Comparison of ENCODE assay signal across 8 cellular contexts in the genomic region with DNA sequence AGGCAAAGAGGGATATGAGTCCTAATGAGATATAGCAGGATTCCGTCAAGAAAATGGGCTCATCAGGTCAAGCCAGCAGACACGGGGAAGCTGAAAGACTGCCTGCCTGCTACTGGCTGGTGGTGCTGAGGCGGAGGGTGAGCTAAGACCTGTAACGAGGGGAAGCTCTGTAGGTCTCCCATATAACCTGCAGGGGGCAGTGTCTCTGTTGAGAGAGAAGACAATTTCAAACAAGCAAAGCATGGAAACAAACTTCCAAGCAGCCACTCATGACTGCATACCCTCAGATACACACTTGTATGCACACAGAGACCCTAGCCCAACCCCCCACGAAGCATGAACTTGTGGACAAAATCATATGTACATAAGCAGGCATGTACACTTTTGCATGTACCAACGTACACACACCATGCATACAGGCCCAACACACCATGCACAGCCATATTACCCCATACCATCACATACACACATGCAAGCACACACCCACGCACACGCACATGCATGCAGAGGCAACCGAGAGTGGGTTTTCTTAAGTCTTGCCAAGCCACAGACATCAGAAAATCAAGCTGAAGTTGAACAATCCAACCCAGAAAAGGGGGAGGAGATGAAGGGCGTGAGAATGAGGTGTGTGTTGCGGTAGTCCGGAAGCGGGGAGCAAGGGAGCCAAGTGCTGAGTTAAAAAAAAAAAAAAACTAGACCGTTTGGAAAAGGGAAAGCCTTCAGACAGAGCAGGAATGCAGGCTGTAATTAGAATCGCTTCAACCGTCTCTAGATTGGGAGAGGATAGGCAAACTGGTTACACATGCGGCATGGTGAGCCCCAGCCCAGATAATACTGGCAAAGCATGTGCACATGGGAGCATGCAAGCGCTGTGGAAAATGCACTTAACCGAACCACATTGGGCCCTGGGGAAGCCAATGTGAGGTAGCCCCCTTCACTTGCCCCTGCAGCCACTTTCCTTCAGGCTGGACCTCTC.
A peak's percentile ranks its signal among the peaks of the same experiment; 100 is the strongest.
DNase-seq lines count a peak whose midpoint lies in the region; ATAC-seq, FAIRE-seq and TF ChIP-seq lines count a peak whose summit lies in the region.

No MANE protein-coding gene starts in this region.

- no peak overlapping the region for H3K9ac ChIP-seq in K562 (ENCODE audit: insufficient read depth in 1 of 2, low read depth in 2 of 2, low read length in 2 of 2)

- H3K27me3 ChIP-seq in heart left ventricle (peaks cover 0 to 7% (median 0%) of the 10 kb centered on the region in 9 donors), PC-9 (ENCODE audit: insufficient read depth, low read depth) (no peaks in the 10 kb centered on the region), K562 (ENCODE audit: control insufficient read depth in 2 of 2, insufficient read depth in 2 of 2, low read length in 2 of 2) (no peaks in the 10 kb centered on the region; a peak in 1 of 5 replicates)

- no peak overlapping the region for H3K4me2 ChIP-seq in PC-9
- no peak overlapping the region for H3K4me2 ChIP-seq in K562 (ENCODE audit: insufficient read depth, low read length)

- intact Hi-C loops in heart left ventricle (cut with DNase I) (loop anchor here in 9 of 10 donors (1.0 to 10.0 kb wide), 7 partner anchors 121 to 291 kb away; no protein-coding TSS in a partner anchor), Right ventricle myocardium superior (cut with DNase I) (no loop called here), PC-9 (cut with micrococcal nuclease; ENCODE audit: unreplicated experiment) (no loop called here), K562 (cut with micrococcal nuclease) (loop anchor here (5.0 kb wide), 1 partner anchor 128 kb away; no protein-coding TSS in a partner anchor)

- no peak overlapping the region for H2AFZ ChIP-seq in PC-9
- H2AFZ ChIP-seq in K562 (ENCODE audit: low read depth, low read length) = 0 out of 2 replicates have a peak overlapping the region, but pooled peaks have one; percentile 12

- ATAC-seq in heart left ventricle = peak in 3 of 4 donors; percentile 27 to 50 (median 30)
- no peak for ATAC-seq in Right ventricle myocardium superior (ENCODE audit: poor library complexity)
- peak; percentile 72 for ATAC-seq in HG03354 (IDR thresholded peaks at IDR 0.05; ENCODE audit: poor library complexity, severe bottlenecking, unreplicated experiment)
- peak; percentile 92 for ATAC-seq in K562
- no peak for ATAC-seq in HG03108 (IDR thresholded peaks at IDR 0.05; ENCODE audit: unreplicated experiment)

- CTCF ChIA-PET in PC-9 (lab: Charles Lee) = interaction anchor here (0.6 to 1.4 kb wide), 3 partner anchors 14 to 265 kb away, joined by 3 to 6 read pairs (median 4); partner anchors contain the start of gene EFNB1
- CTCF ChIA-PET in K562 (lab: Yijun Ruan, JAX; ENCODE audit: low intra/inter-chr PET ratio) = interaction anchor here (0.7 to 2.2 kb wide), 3 partner anchors 128 to 560 kb away, joined by 3 to 9 read pairs (median 4); no protein-coding TSS in a partner anchor

- TF ChIP-seq CTCF in heart left ventricle (IDR thresholded peaks at IDR 0.05) = peak; percentile 23 to 62 (median 46)
- TF ChIP-seq CTCF in PC-9 (conservative IDR thresholded peaks at IDR 0.05) = peak; percentile 70
- TF ChIP-seq CTCF in K562 (IDR thresholded peaks at IDR 0.05 in 2 of 3, conservative IDR thresholded peaks at IDR 0.05 in 1 of 3; ENCODE audit: insufficient read depth in 2 of 3, low read depth in 1 of 3, low read length in 3 of 3) = peak; percentile 48 to 65 (median 52)

- in situ Hi-C loops in K562 (cut with MboI) = no loop called here

- no peaks in the 10 kb centered on the region for H3K4me1 ChIP-seq in heart left ventricle
- H3K4me1 ChIP-seq in PC-9 (replicated peaks; ENCODE audit: insufficient read depth) = no peaks in the 10 kb centered on the region
- peaks cover 0 to 4% of the 10 kb centered on the region in 2 experiments; a peak in 2 of 5 replicates for H3K4me1 ChIP-seq in K562 (replicated peaks in 1 of 2; ENCODE audit: control insufficient read depth in 2 of 2, insufficient read depth in 2 of 2, low read length in 2 of 2)

- no peaks in the 10 kb centered on the region for H3K9me3 ChIP-seq in heart left ventricle
- no peaks in the 10 kb centered on the region for H3K9me3 ChIP-seq in PC-9 (ENCODE audit: insufficient read depth, low read depth)
- no peaks in the 10 kb centered on the region for H3K9me3 ChIP-seq in K562 (replicated peaks; ENCODE audit: control insufficient read depth, insufficient read depth, low read depth, low read length)

- no TSS peak for BruUV-seq in PC-9 (replicated peaks; lab: Mats Ljungman, UMichigan)
- no TSS peak for BruUV-seq in K562 (replicated peaks; lab: Mats Ljungman, UMichigan)

- TF ChIP-seq POLR2A in heart left ventricle (IDR thresholded peaks at IDR 0.05) = no peak
- TF ChIP-seq POLR2A in K562 (conservative IDR thresholded peaks at IDR 0.05) = no peak

- H3K4me3 ChIP-seq in heart left ventricle (no peak overlapping the region), PC-9 (no peak overlapping the region), K562 (no peak overlapping the region)

- TF ChIP-seq EP300 in K562 (IDR thresholded peaks at IDR 0.05; ENCODE audit: low read length) = no peak

- no peaks in the 10 kb centered on the region for H3K9me1 ChIP-seq in K562 (ENCODE audit: control insufficient read depth, insufficient read depth, low read length)

- H4K20me1 ChIP-seq in PC-9 (ENCODE audit: insufficient read depth) = no peaks in the 10 kb centered on the region
- no peaks in the 10 kb centered on the region for H4K20me1 ChIP-seq in K562 (replicated peaks; ENCODE audit: control insufficient read depth, insufficient read depth, low read length)

- H3K27ac ChIP-seq in heart left ventricle (no peak overlapping the region), PC-9 (no peak overlapping the region), K562 (ENCODE audit: extremely low read depth, low read depth, low read length) (no peak overlapping the region)

- H3K36me3 ChIP-seq in heart left ventricle = no peaks in the 10 kb centered on the region
- H3K36me3 ChIP-seq in PC-9 (ENCODE audit: low read depth) = no peaks in the 10 kb centered on the region
- no peaks in the 10 kb centered on the region for H3K36me3 ChIP-seq in K562 (ENCODE audit: control insufficient read depth, insufficient read depth, low read length)

- WGBS in heart left ventricle, 4 donors = 59 to 76% (median 68%) methylated on average over 19 of the region's 19 CpGs
- 12% methylated on average over 14 of the region's 19 CpGs for WGBS in K562 (ENCODE audit: insufficient coverage, low coverage, missing lambda C conversion rate)

- POLR2A ChIA-PET in PC-9 (lab: Charles Lee; ENCODE audit: unreplicated experiment) = no interaction called here
- POLR2A ChIA-PET in K562 (lab: Yijun Ruan, JAX) = interaction anchor here (0.6 kb wide), 1 partner anchor 317 kb away, joined by 3 read pairs; no protein-coding TSS in a partner anchor

- H3K9me2 ChIP-seq in PC-9 (ENCODE audit: insufficient read depth) = no peaks in the 10 kb centered on the region

- peak; percentile 75 for FAIRE-seq in K562 (lab: Jason Lieb, UNC)

- TF ChIP-seq RAD21 in K562 (CRISPR knock-in tag; conservative IDR thresholded peaks at IDR 0.05 in 1 of 2, IDR thresholded peaks at IDR 0.05 in 1 of 2) = peak; percentile 20 to 57; a peak in 3 of 4 replicates

- no peaks in the 10 kb centered on the region for H3K79me2 ChIP-seq in PC-9 (ENCODE audit: low read depth)
- no peaks in the 10 kb centered on the region for H3K79me2 ChIP-seq in K562 (ENCODE audit: control insufficient read depth, insufficient read depth, low read length)

- DNase-seq in heart left ventricle (peak in 2 of 5 donors; percentile 31 to 43), Right ventricle myocardium superior (no peak), PC-9 (peak; percentile 20 to 36), K562 (ENCODE audit: extremely low read depth in 1 of 4, low spot score in 3 of 4) (peak; percentile 61 to 65 (median 64)), inferior parietal cortex (ENCODE audit: extremely low spot score) (peak; percentile 72)
- peak; percentile 29 for DNase-seq in stimulated activated CD8-positive, alpha-beta memory T cell treated with anti-CD3 and anti-CD28 coated beads, Interleukin-4, amount 100 ng/mL, for 48 hours

- no peaks in the 10 kb centered on the region for H3F3A ChIP-seq in PC-9 (ENCODE audit: insufficient read depth, low read depth)

TF ChIP-seq in K562, 482 proteins besides CTCF, POLR2A, EP300 and RAD21:
- no peak for TF ChIP-seq YBX1 (IDR thresholded peaks at IDR 0.05)
- TF ChIP-seq SMC3 (conservative IDR thresholded peaks at IDR 0.05; ENCODE audit: insufficient read depth, low read depth, low read length) = 0 out of 2 replicates have a peak, but pooled peaks have one; percentile 20

Comparison
In these comparisons a context has a peak if more than half of its experiments do, and no peak if none do; other contexts are left out.
1. ATAC-seq: peak in heart left ventricle (3 of 4), HG03354 (single experiment) and K562 (single experiment); none in Right ventricle myocardium superior (single experiment) and HG03108 (single experiment).
2. intact Hi-C loops: an anchor here in heart left ventricle (1.0 to 10.0 kb wide) and K562 (5.0 kb wide); none called in Right ventricle myocardium superior and PC-9.
3. Peak in every context shown above with its lines, with median percentiles within 50 percentile points of each other: CTCF ChIP-seq.